ENCODE assay signal across 8 cellular contexts in genomic region chr10:102643346-102644065, GRCh38. TPM values are rescaled to one million over a fixed set of nuclear protein-coding genes. Genes with fewer than 3 reads are reported as not detected.
DNase-seq lines count a peak whose midpoint lies in the region; ATAC-seq, FAIRE-seq and TF ChIP-seq lines count a peak whose summit lies in the region.

No MANE protein-coding gene starts in this region.

- peak overlapping the region; percentile 88 for H3K27ac Mint-ChIP-seq in activated naive CD4-positive, alpha-beta T cell treated with anti-CD3 and anti-CD28 coated beads, Interleukin-2, amount 50 U/mL, for 24 hours
- no peak overlapping the region for H3K27ac Mint-ChIP-seq in neural crest cell (ENCODE audit: unreplicated experiment)

- DNase-seq in COR-L47 (lab: John Stamatoyannopoulos, UW): peak; percentile 32
- peak; percentile 84 for DNase-seq in OCI-M1 (lab: John Stamatoyannopoulos, UW)
- DNase-seq in germinal center (ENCODE audit: low spot score): peak; percentile 35
- peak; percentile 46 for DNase-seq in neural crest cell (ENCODE audit: low read depth, low spot score)
- peak; percentile 59 for DNase-seq in urothelium cell line (ENCODE audit: low spot score)

- no peak for FAIRE-seq in urothelium cell line (lab: Jason Lieb, UNC)

- no peak for TF ChIP-seq CTCF in neural crest cell (conservative IDR thresholded peaks at IDR 0.05)

- H3K4me3 Mint-ChIP-seq in activated naive CD4-positive, alpha-beta T cell treated with anti-CD3 and anti-CD28 coated beads, Interleukin-2, amount 50 U/mL, for 24 hours: peak overlapping the region; percentile 90
- H3K4me3 Mint-ChIP-seq in neural crest cell: peak overlapping the region; percentile 98

- H3K36me3 Mint-ChIP-seq in activated naive CD4-positive, alpha-beta T cell treated with anti-CD3 and anti-CD28 coated beads, Interleukin-2, amount 50 U/mL, for 24 hours: no peaks in the 10 kb centered on the region
- H3K36me3 Mint-ChIP-seq in neural crest cell (ENCODE audit: low read depth): no peaks in the 10 kb centered on the region

- no peaks in the 10 kb centered on the region for H3K9me3 Mint-ChIP-seq in activated naive CD4-positive, alpha-beta T cell treated with anti-CD3 and anti-CD28 coated beads, Interleukin-2, amount 50 U/mL, for 24 hours
- H3K9me3 Mint-ChIP-seq in neural crest cell: no peaks in the 10 kb centered on the region

- H3K4me1 Mint-ChIP-seq in activated naive CD4-positive, alpha-beta T cell treated with anti-CD3 and anti-CD28 coated beads, Interleukin-2, amount 50 U/mL, for 24 hours: peaks cover 34% of the 10 kb centered on the region
- peaks cover 45% of the 10 kb centered on the region for H3K4me1 Mint-ChIP-seq in neural crest cell

- peak; percentile 1 for ATAC-seq in HG03432 (IDR thresholded peaks at IDR 0.05; ENCODE audit: unreplicated experiment)
- no peak for ATAC-seq in HG02798 (IDR thresholded peaks at IDR 0.05; ENCODE audit: poor library complexity, unreplicated experiment)

- H3K27me3 Mint-ChIP-seq in activated naive CD4-positive, alpha-beta T cell treated with anti-CD3 and anti-CD28 coated beads, Interleukin-2, amount 50 U/mL, for 24 hours: no peaks in the 10 kb centered on the region
- peaks cover 5% of the 10 kb centered on the region for H3K27me3 Mint-ChIP-seq in neural crest cell (ENCODE audit: low read depth)

RNA-seq across cellular contexts. Expression of gene TRIM8, which starts 0.8 kb away (rescaled TPM):
- 76.9 and 82.8 TPM in 2 replicates for total RNA-seq in neural crest cell

Comparison
In these comparisons a context has a peak if more than half of its experiments do, and no peak if none do; other contexts are left out.
1. DNase-seq: peak in every context shown above with its lines; median percentile 84 in OCI-M1; 59 in urothelium cell line; 46 in neural crest cell; 35 in germinal center; 32 in COR-L47.